In genomic region chr21:25420831-25421230, GRCh38 we compare ENCODE assay signal across 15 cellular contexts.
A peak's percentile ranks its signal among the peaks of the same experiment; 100 is the strongest.
DNase-seq lines count a peak whose midpoint lies in the region; ATAC-seq and TF ChIP-seq lines count a peak whose summit lies in the region.
"Had no signal": no experiment of that assay in that cellular context is flagged by ENCODE, and none has a peak within 500 bp of the region (broad histone marks: within the 10 kb centered on the region; RNA-seq: fewer than 3 reads in every experiment).

No MANE protein-coding gene starts in this region.

- DNase-seq in natural killer cell treated with Interleukin-12 subunit alpha and Interleukin-12 subunit beta and Interleukin-15 and Interleukin-18, amount 100 ng/mL, for 72 hours (ENCODE audit: low spot score): no peak
- no peak for DNase-seq in natural killer cell
- no peak for DNase-seq in stimulated activated naive CD8-positive, alpha-beta T cell treated with anti-CD3 and anti-CD28 coated beads, Interleukin-15, amount 100 ng/mL, for 72 hours
- DNase-seq: aorta; kidney glomerular epithelial cell; NCI-H146; NCI-H345; NK-92 treated with Interleukin-12 subunit alpha and Interleukin-12 subunit beta, amount 100 ng/mL, for 24 hours; stimulated activated CD4-positive, alpha-beta T cell treated with anti-CD3 and anti-CD28 coated beads, Interleukin-1b, Interleukin-23, amount 100 ng/mL, for 48 hours had no signal

- no peaks in the 10 kb centered on the region for H3K9me3 Mint-ChIP-seq in natural killer cell treated with Interleukin-12 subunit alpha and Interleukin-12 subunit beta and Interleukin-15 and Interleukin-18, amount 100 ng/mL, for 72 hours
- H3K9me3 Mint-ChIP-seq in natural killer cell: no peaks in the 10 kb centered on the region
- H3K9me3 Mint-ChIP-seq in T-helper 1 cell treated with Interleukin-12 subunit alpha and Interleukin-12 subunit beta and Interleukin-4 antibody, amounts not matched to agents 30 μg/mL and 1 μg/mL, for 36 hours: no peaks in the 10 kb centered on the region
- no peaks in the 10 kb centered on the region for H3K9me3 Mint-ChIP-seq in stimulated activated naive CD8-positive, alpha-beta T cell treated with anti-CD3 and anti-CD28 coated beads, Interleukin-15, amount 100 ng/mL, for 72 hours

- H3K4me1 Mint-ChIP-seq in natural killer cell treated with Interleukin-12 subunit alpha and Interleukin-12 subunit beta and Interleukin-15 and Interleukin-18, amount 100 ng/mL, for 72 hours (ENCODE audit: low read depth in 2 of 2): peaks cover 27 to 45% of the 10 kb centered on the region in 2 donors
- peaks cover 5% of the 10 kb centered on the region in 2 donors for H3K4me1 Mint-ChIP-seq in natural killer cell
- H3K4me1 Mint-ChIP-seq in T-helper 1 cell treated with Interleukin-12 subunit alpha and Interleukin-12 subunit beta and Interleukin-4 antibody, amounts not matched to agents 30 μg/mL and 1 μg/mL, for 36 hours (ENCODE audit: low read depth): peaks cover 16% of the 10 kb centered on the region
- peaks cover 71% of the 10 kb centered on the region for H3K4me1 Mint-ChIP-seq in stimulated activated naive CD8-positive, alpha-beta T cell treated with anti-CD3 and anti-CD28 coated beads, Interleukin-15, amount 100 ng/mL, for 72 hours

- peak overlapping the region; percentile 70 for H3K4me3 Mint-ChIP-seq in natural killer cell treated with Interleukin-12 subunit alpha and Interleukin-12 subunit beta and Interleukin-15 and Interleukin-18, amount 100 ng/mL, for 72 hours
- no peak overlapping the region for H3K4me3 Mint-ChIP-seq in natural killer cell
- H3K4me3 Mint-ChIP-seq in T-helper 1 cell treated with Interleukin-12 subunit alpha and Interleukin-12 subunit beta and Interleukin-4 antibody, amounts not matched to agents 30 μg/mL and 1 μg/mL, for 36 hours: no peak overlapping the region
- peak overlapping the region; percentile 64 to 82 for H3K4me3 Mint-ChIP-seq in stimulated activated naive CD8-positive, alpha-beta T cell treated with anti-CD3 and anti-CD28 coated beads, Interleukin-15, amount 100 ng/mL, for 72 hours

- intact Hi-C loops in natural killer cell (cut with micrococcal nuclease): loop anchor here (1.0 kb wide), 1 partner anchor 141 kb away; no protein-coding TSS in a partner anchor

- H3K27me3 Mint-ChIP-seq in natural killer cell treated with Interleukin-12 subunit alpha and Interleukin-12 subunit beta and Interleukin-15 and Interleukin-18, amount 100 ng/mL, for 72 hours: peaks cover 0 to 7% of the 10 kb centered on the region in 2 donors
- peaks cover 2 to 12% of the 10 kb centered on the region in 2 donors for H3K27me3 Mint-ChIP-seq in natural killer cell (ENCODE audit: low read depth in 2 of 2)
- H3K27me3 Mint-ChIP-seq in T-helper 1 cell treated with Interleukin-12 subunit alpha and Interleukin-12 subunit beta and Interleukin-4 antibody, amounts not matched to agents 30 μg/mL and 1 μg/mL, for 36 hours (ENCODE audit: low read depth): no peaks in the 10 kb centered on the region
- no peaks in the 10 kb centered on the region for H3K27me3 Mint-ChIP-seq in stimulated activated naive CD8-positive, alpha-beta T cell treated with anti-CD3 and anti-CD28 coated beads, Interleukin-15, amount 100 ng/mL, for 72 hours

- ATAC-seq in natural killer cell treated with Interleukin-12 subunit alpha and Interleukin-12 subunit beta and Interleukin-15 and Interleukin-18, amount 100 ng/mL, for 72 hours: no peak
- no peak for ATAC-seq in natural killer cell
- ATAC-seq in GM21723 (IDR thresholded peaks at IDR 0.05; ENCODE audit: unreplicated experiment): peak; percentile 1
- ATAC-seq in stimulated activated naive CD8-positive, alpha-beta T cell treated with anti-CD3 and anti-CD28 coated beads, Interleukin-15, amount 100 ng/mL, for 72 hours: no peak
- ATAC-seq in GM21423 (IDR thresholded peaks at IDR 0.05; ENCODE audit: unreplicated experiment): no peak
- no peak for ATAC-seq in HG03442 (IDR thresholded peaks at IDR 0.05; ENCODE audit: unreplicated experiment)
- ATAC-seq in HG03135 (IDR thresholded peaks at IDR 0.05; ENCODE audit: unreplicated experiment): no peak
- ATAC-seq: sciatic nerve had no signal

- peaks cover 7% of the 10 kb centered on the region for H3K36me3 Mint-ChIP-seq in natural killer cell treated with Interleukin-12 subunit alpha and Interleukin-12 subunit beta and Interleukin-15 and Interleukin-18, amount 100 ng/mL, for 72 hours
- H3K36me3 Mint-ChIP-seq in natural killer cell: no peaks in the 10 kb centered on the region
- H3K36me3 Mint-ChIP-seq in T-helper 1 cell treated with Interleukin-12 subunit alpha and Interleukin-12 subunit beta and Interleukin-4 antibody, amounts not matched to agents 30 μg/mL and 1 μg/mL, for 36 hours (ENCODE audit: low read depth): no peaks in the 10 kb centered on the region

- no peak for TF ChIP-seq CTCF in natural killer cell (IDR thresholded peaks at IDR 0.05)

- H3K27ac Mint-ChIP-seq in natural killer cell treated with Interleukin-12 subunit alpha and Interleukin-12 subunit beta and Interleukin-15 and Interleukin-18, amount 100 ng/mL, for 72 hours: peak overlapping the region; percentile 76 to 80
- H3K27ac Mint-ChIP-seq in natural killer cell: no peak overlapping the region
- H3K27ac Mint-ChIP-seq in T-helper 1 cell treated with Interleukin-12 subunit alpha and Interleukin-12 subunit beta and Interleukin-4 antibody, amounts not matched to agents 30 μg/mL and 1 μg/mL, for 36 hours: peak overlapping the region; percentile 76
- peak overlapping the region; percentile 77 to 93 for H3K27ac Mint-ChIP-seq in stimulated activated naive CD8-positive, alpha-beta T cell treated with anti-CD3 and anti-CD28 coated beads, Interleukin-15, amount 100 ng/mL, for 72 hours

Comparison
In these comparisons a context has a peak if more than half of its experiments do, and no peak if none do; other contexts are left out.
1. H3K27ac Mint-ChIP-seq: peak in natural killer cell treated with Interleukin-12 subunit alpha and Interleukin-12 subunit beta and Interleukin-15 and Interleukin-18, amount 100 ng/mL, for 72 hours (2 of 2), T-helper 1 cell treated with Interleukin-12 subunit alpha and Interleukin-12 subunit beta and Interleukin-4 antibody, amounts not matched to agents 30 μg/mL and 1 μg/mL, for 36 hours (single experiment) and stimulated activated naive CD8-positive, alpha-beta T cell treated with anti-CD3 and anti-CD28 coated beads, Interleukin-15, amount 100 ng/mL, for 72 hours (2 of 2); none in natural killer cell (0 of 2).
2. H3K4me3 Mint-ChIP-seq: peak in natural killer cell treated with Interleukin-12 subunit alpha and Interleukin-12 subunit beta and Interleukin-15 and Interleukin-18, amount 100 ng/mL, for 72 hours (single experiment) and stimulated activated naive CD8-positive, alpha-beta T cell treated with anti-CD3 and anti-CD28 coated beads, Interleukin-15, amount 100 ng/mL, for 72 hours (2 of 2); none in natural killer cell (single experiment) and T-helper 1 cell treated with Interleukin-12 subunit alpha and Interleukin-12 subunit beta and Interleukin-4 antibody, amounts not matched to agents 30 μg/mL and 1 μg/mL, for 36 hours (single experiment).